In genomic region chr2:21915201-21915600, GRCh38 we compare ENCODE assay signal across 31 cellular contexts.
"Had no signal": no experiment of that assay in that cellular context is flagged by ENCODE, and none has a peak within 500 bp of the region (broad histone marks: within the 10 kb centered on the region; RNA-seq: fewer than 3 reads in every experiment).

No MANE protein-coding gene starts in this region.

- H3K4me2 ChIP-seq: neural progenitor cell, smooth muscle cell had no signal

- H2AFZ ChIP-seq: neural progenitor cell, parathyroid adenoma had no signal

- ATAC-seq: natural killer cell; psoas muscle; right cardiac atrium; sciatic nerve; stimulated activated memory B cell treated with anti-CD40 and anti-IgM and Interleukin-4, amounts not matched to agents 10 μg/mL and 1 μg/mL and 100 μg/mL, for 72 hours; stimulated activated naive CD8-positive, alpha-beta T cell treated with anti-CD3 and anti-CD28 coated beads, Interleukin-15, amount 100 ng/mL, for 72 hours; stimulated activated naive CD8-positive, alpha-beta T cell treated with anti-CD3 and anti-CD28 coated beads, Interleukin-15, Interleukin-2, amounts not matched to agents 100 U/mL and 50 U/mL, for 24 hours; upper lobe of right lung had no signal

- H3K4me3 Mint-ChIP-seq: natural killer cell; nephron; neural progenitor cell; stimulated activated memory B cell treated with anti-CD40 and anti-IgM and Interleukin-4, amounts not matched to agents 10 μg/mL and 1 μg/mL and 100 μg/mL, for 72 hours; stimulated activated naive CD8-positive, alpha-beta T cell treated with anti-CD3 and anti-CD28 coated beads, Interleukin-15, amount 100 ng/mL, for 72 hours; type B pancreatic cell had no signal

- H3K9me3 Mint-ChIP-seq: nephron, neural progenitor cell, type B pancreatic cell had no signal

- H3K4me3 ChIP-seq: neural progenitor cell, ovary, psoas muscle, skin epidermis, smooth muscle cell, spleen, suprapubic skin, testis, tibial artery, transverse colon, upper lobe of right lung, uterus had no signal

- H3K9ac ChIP-seq: neural progenitor cell, parathyroid adenoma had no signal

- DNase-seq: natural killer cell; occipital lobe; ovary; posterior cingulate gyrus; psoas muscle; right cardiac atrium; spleen; stimulated activated CD4-positive, alpha-beta T cell treated with anti-CD3 and anti-CD28 coated beads, Interleukin-12 subunit alpha, Interleukin-12 subunit beta, amount 100 ng/mL, for 4 hours; stimulated activated CD4-positive, alpha-beta T cell treated with anti-CD3 and anti-CD28 coated beads, Interleukin-1b, Interleukin-23, amount 100 ng/mL, for 48 hours; stimulated activated CD4-positive, alpha-beta T cell treated with anti-CD3 and anti-CD28 coated beads, Interleukin-4, amount 100 ng/mL, for 1 hour; stimulated activated CD4-positive, alpha-beta T cell treated with anti-CD3 and anti-CD28 coated beads, Interleukin-4, amount 100 ng/mL, for 4 hours; stimulated activated CD8-positive, alpha-beta memory T cell treated with anti-CD3 and anti-CD28 coated beads, Interleukin-4, amount 100 ng/mL, for 48 hours; stimulated activated naive CD4-positive, alpha-beta T cell; stimulated activated naive CD8-positive, alpha-beta T cell treated with anti-CD3 and anti-CD28 coated beads, Interleukin-15, amount 100 ng/mL, for 72 hours; stimulated activated naive CD8-positive, alpha-beta T cell treated with anti-CD3 and anti-CD28 coated beads, Interleukin-15, Interleukin-2, amounts not matched to agents 100 U/mL and 50 U/mL, for 24 hours; substantia nigra; testis; tibial artery; transverse colon; upper lobe of right lung; uterus had no signal

- H3K4me1 ChIP-seq: neural progenitor cell, parathyroid adenoma, psoas muscle, spleen, suprapubic skin, testis, tibial artery, transverse colon, upper lobe of right lung, uterus had no signal

- H3K36me3 ChIP-seq: neural progenitor cell, ovary, spleen, suprapubic skin, tibial artery, transverse colon, upper lobe of right lung, uterus had no signal

- H3K27ac ChIP-seq: neural progenitor cell, ovary, parathyroid adenoma, psoas muscle, skin epidermis, spleen, suprapubic skin, testis, tibial artery, transverse colon, upper lobe of right lung, uterus had no signal

- H3K27me3 ChIP-seq: neural progenitor cell, ovary, spleen, suprapubic skin, testis, tibial artery, transverse colon, upper lobe of right lung, uterus had no signal

- H3K27me3 Mint-ChIP-seq: progenitor cell of endocrine pancreas; stimulated activated memory B cell treated with anti-CD40 and anti-IgM and Interleukin-4, amounts not matched to agents 10 μg/mL and 1 μg/mL and 100 μg/mL, for 72 hours; stimulated activated naive CD8-positive, alpha-beta T cell treated with anti-CD3 and anti-CD28 coated beads, Interleukin-15, amount 100 ng/mL, for 72 hours; type B pancreatic cell had no signal

- H3K79me2 ChIP-seq: parathyroid adenoma had no signal

- H3K36me3 Mint-ChIP-seq: neural progenitor cell; stimulated activated memory B cell treated with anti-CD40 and anti-IgM and Interleukin-4, amounts not matched to agents 10 μg/mL and 1 μg/mL and 100 μg/mL, for 72 hours; type B pancreatic cell had no signal

- H3K4me1 Mint-ChIP-seq: natural killer cell; nephron; neural progenitor cell; stimulated activated memory B cell treated with anti-CD40 and anti-IgM and Interleukin-4, amounts not matched to agents 10 μg/mL and 1 μg/mL and 100 μg/mL, for 72 hours; stimulated activated naive CD8-positive, alpha-beta T cell treated with anti-CD3 and anti-CD28 coated beads, Interleukin-15, amount 100 ng/mL, for 72 hours had no signal

- H3K27ac Mint-ChIP-seq: natural killer cell; nephron; neural progenitor cell; progenitor cell of endocrine pancreas; stimulated activated memory B cell treated with anti-CD40 and anti-IgM and Interleukin-4, amounts not matched to agents 10 μg/mL and 1 μg/mL and 100 μg/mL, for 72 hours; stimulated activated naive CD8-positive, alpha-beta T cell treated with anti-CD3 and anti-CD28 coated beads, Interleukin-15, amount 100 ng/mL, for 72 hours; type B pancreatic cell had no signal

- H3K9me3 ChIP-seq: ovary, suprapubic skin, testis, tibial artery, transverse colon, upper lobe of right lung, uterus had no signal
